Comparison of ENCODE assay signal across 1 cellular context in the genomic region with DNA sequence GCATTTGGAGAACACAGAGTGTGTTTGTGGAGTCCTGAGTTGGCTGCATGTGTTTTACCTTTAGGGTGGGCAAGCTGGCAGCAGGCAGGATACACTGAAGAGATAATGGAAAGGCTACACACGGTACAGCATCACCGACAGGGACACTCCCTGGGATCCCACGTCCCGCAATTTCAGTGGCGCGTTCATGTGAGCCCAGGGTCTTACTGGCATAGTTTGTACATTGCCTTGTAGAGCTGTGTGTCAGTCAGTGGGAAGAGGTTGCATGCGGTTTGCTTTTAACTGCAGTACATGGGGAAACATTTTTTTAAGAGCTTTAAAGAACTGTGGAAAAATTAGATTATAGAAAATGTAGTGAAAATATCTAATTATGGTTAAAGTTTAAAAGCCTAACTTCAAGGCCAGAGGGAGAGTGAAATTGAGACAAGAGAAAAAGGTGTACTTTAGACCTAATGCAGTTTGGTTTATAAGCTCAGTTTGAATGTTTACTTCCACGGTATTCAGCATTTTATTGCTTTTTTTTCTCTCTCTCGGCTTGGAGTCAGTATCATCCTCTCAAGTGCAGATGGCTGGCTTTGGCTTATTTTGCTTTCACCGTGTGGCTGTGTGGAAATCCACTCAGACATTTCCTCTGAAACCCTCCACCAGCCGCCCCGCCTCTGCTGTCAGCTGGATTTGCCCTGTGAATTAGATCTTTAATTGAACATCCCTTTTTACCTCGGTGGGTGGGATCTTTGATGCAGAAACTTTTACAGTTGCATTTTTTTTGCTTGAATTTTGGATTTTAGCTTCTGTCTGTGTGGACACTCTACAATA.
TF ChIP-seq lines count a peak whose summit lies in the region.

No MANE protein-coding gene starts in this region.

TF ChIP-seq in GM23338, 12 proteins besides CTCF, POLR2A, EP300 and RAD21 (continued from another document):
- TF ChIP-seq, protein P1, sequence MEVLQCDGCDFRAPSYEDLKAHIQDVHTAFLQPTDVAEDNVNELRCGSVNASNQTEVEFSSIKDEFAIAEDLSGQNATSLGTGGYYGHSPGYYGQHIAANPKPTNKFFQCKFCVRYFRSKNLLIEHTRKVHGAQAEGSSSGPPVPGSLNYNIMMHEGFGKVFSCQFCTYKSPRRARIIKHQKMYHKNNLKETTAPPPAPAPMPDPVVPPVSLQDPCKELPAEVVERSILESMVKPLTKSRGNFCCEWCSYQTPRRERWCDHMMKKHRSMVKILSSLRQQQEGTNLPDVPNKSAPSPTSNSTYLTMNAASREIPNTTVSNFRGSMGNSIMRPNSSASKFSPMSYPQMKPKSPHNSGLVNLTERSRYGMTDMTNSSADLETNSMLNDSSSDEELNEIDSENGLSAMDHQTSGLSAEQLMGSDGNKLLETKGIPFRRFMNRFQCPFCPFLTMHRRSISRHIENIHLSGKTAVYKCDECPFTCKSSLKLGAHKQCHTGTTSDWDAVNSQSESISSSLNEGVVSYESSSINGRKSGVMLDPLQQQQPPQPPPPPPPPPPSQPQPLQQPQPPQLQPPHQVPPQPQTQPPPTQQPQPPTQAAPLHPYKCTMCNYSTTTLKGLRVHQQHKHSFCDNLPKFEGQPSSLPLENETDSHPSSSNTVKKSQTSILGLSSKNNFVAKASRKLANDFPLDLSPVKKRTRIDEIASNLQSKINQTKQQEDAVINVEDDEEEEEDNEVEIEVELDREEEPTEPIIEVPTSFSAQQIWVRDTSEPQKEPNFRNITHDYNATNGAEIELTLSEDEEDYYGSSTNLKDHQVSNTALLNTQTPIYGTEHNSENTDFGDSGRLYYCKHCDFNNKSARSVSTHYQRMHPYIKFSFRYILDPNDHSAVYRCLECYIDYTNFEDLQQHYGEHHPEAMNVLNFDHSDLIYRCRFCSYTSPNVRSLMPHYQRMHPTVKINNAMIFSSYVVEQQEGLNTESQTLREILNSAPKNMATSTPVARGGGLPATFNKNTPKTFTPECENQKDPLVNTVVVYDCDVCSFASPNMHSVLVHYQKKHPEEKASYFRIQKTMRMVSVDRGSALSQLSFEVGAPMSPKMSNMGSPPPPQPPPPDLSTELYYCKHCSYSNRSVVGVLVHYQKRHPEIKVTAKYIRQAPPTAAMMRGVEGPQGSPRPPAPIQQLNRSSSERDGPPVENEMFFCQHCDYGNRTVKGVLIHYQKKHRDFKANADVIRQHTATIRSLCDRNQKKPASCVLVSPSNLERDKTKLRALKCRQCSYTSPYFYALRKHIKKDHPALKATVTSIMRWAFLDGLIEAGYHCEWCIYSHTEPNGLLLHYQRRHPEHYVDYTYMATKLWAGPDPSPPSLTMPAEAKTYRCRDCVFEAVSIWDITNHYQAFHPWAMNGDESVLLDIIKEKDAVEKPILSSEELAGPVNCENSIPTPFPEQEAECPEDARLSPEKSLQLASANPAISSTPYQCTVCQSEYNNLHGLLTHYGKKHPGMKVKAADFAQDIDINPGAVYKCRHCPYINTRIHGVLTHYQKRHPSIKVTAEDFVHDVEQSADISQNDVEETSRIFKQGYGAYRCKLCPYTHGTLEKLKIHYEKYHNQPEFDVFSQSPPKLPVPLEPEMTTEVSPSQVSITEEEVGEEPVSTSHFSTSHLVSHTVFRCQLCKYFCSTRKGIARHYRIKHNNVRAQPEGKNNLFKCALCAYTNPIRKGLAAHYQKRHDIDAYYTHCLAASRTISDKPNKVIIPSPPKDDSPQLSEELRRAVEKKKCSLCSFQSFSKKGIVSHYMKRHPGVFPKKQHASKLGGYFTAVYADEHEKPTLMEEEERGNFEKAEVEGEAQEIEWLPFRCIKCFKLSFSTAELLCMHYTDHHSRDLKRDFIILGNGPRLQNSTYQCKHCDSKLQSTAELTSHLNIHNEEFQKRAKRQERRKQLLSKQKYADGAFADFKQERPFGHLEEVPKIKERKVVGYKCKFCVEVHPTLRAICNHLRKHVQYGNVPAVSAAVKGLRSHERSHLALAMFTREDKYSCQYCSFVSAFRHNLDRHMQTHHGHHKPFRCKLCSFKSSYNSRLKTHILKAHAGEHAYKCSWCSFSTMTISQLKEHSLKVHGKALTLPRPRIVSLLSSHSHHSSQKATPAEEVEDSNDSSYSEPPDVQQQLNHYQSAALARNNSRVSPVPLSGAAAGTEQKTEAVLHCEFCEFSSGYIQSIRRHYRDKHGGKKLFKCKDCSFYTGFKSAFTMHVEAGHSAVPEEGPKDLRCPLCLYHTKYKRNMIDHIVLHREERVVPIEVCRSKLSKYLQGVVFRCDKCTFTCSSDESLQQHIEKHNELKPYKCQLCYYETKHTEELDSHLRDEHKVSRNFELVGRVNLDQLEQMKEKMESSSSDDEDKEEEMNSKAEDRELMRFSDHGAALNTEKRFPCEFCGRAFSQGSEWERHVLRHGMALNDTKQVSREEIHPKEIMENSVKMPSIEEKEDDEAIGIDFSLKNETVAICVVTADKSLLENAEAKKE (CRISPR knock-in tag; IDR thresholded peaks at IDR 0.05) = no peak
- TF ChIP-seq NANOG (IDR thresholded peaks at IDR 0.05; ENCODE audit: borderline replicate concordance) = no peak
- TF ChIP-seq CREB1 (CRISPR knock-in tag; IDR thresholded peaks at IDR 0.05; ENCODE audit: low read depth) = no peak
